2 cellular contexts compared by ENCODE assay signal in genomic region chr2:222249444-222249843, GRCh38.
TF ChIP-seq lines count a peak whose summit lies in the region.

No MANE protein-coding gene starts in this region.

TF ChIP-seq in HepG2, 621 proteins besides CTCF, POLR2A, EP300 and RAD21 (continues in another document):
- no peak for TF ChIP-seq SAFB2 (CRISPR knock-in tag; IDR thresholded peaks at IDR 0.05; ENCODE audit: borderline replicate concordance, low read depth)
- no peak for TF ChIP-seq AFF4 (CRISPR knock-in tag; IDR thresholded peaks at IDR 0.05)
- no peak for TF ChIP-seq ZBTB40 (IDR thresholded peaks at IDR 0.05)
- no peak for TF ChIP-seq ZBTB40 (CRISPR knock-in tag; IDR thresholded peaks at IDR 0.05)
- 0 out of 2 replicates have a peak, but pooled peaks have one; percentile 12 for TF ChIP-seq USF2 (IDR thresholded peaks at IDR 0.05; ENCODE audit: low read depth, low read length)
- no peak for TF ChIP-seq USF2 (CRISPR knock-in tag; IDR thresholded peaks at IDR 0.05; ENCODE audit: borderline replicate concordance)
- TF ChIP-seq PAF1 (CRISPR knock-in tag; IDR thresholded peaks at IDR 0.05) = no peak
- TF ChIP-seq ZNF678 (CRISPR knock-in tag; IDR thresholded peaks at IDR 0.05) = no peak

TF ChIP-seq in H1, 55 proteins besides CTCF, POLR2A, EP300 and RAD21:
- TF ChIP-seq GTF2F1 (IDR thresholded peaks at IDR 0.05; ENCODE audit: borderline replicate concordance, low read depth, low read length) = no peak
- TF ChIP-seq SIRT6 (IDR thresholded peaks at IDR 0.05; ENCODE audit: low read length) = no peak
- TF ChIP-seq CHD7 (IDR thresholded peaks at IDR 0.05; ENCODE audit: insufficient replicate concordance, low read length) = no peak
- no peak for TF ChIP-seq TAF1 (IDR thresholded peaks at IDR 0.05; ENCODE audit: low read depth, low read length)
- TF ChIP-seq TCF12 (IDR thresholded peaks at IDR 0.05; ENCODE audit: low read depth, low read length) = no peak
- TF ChIP-seq CTBP2 (IDR thresholded peaks at IDR 0.05; ENCODE audit: borderline replicate concordance, insufficient read depth, insufficient read length, low read length) = no peak
- no peak for TF ChIP-seq POLR2AphosphoS5 (IDR thresholded peaks at IDR 0.05; ENCODE audit: low read depth, low read length)
- TF ChIP-seq E2F6 (IDR thresholded peaks at IDR 0.05) = no peak
- TF ChIP-seq SP2 (IDR thresholded peaks at IDR 0.05; ENCODE audit: low read length) = no peak
- TF ChIP-seq EZH2 (IDR thresholded peaks at IDR 0.05; ENCODE audit: low read depth, low read length, severe bottlenecking) = no peak
- TF ChIP-seq MAX (IDR thresholded peaks at IDR 0.05) = no peak
